In the genomic region with DNA sequence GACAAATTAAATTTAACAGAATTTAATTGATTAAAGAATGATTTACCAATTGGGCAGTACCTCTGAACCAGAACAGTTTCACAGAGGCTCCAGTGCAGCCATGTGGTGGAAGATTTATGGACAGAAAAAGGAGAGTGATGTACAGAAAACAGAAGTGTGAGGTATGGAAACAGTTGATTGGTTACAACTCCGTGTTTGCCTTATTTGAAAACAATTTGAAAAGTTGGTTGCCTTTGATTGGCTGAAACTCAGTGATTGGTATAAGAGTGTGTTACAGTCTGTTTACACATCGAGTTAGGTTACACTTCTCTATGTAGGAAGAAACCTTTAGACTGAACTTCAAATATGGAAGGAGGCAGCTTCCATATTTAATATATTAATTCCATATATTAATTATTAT, we compare ENCODE assay signal across 33 cellular contexts.
"Had no signal": no experiment of that assay in that cellular context is flagged by ENCODE, and none has a peak within 500 bp of the region (broad histone marks: within the 10 kb centered on the region; RNA-seq: fewer than 3 reads in every experiment).

No MANE protein-coding gene starts in this region.

- H3K36me3 Mint-ChIP-seq: activated naive CD8-positive, alpha-beta T cell treated with anti-CD3 and anti-CD28 coated beads, Interleukin-2, amount 10 ng/mL, durations not matched to agents 7 days and 5 days had no signal

- H3K4me3 Mint-ChIP-seq: activated CD4-positive, alpha-beta T cell treated with anti-CD3 and anti-CD28 coated beads for 36 hours; activated CD4-positive, alpha-beta T cell treated with anti-CD3 and anti-CD28 coated beads, Interleukin-2, amount 10 ng/mL, durations not matched to agents 7 days and 5 days; activated CD8-positive, alpha-beta T cell treated with anti-CD3 and anti-CD28 coated beads, Interleukin-2, amount 10 ng/mL, durations not matched to agents 7 days and 5 days; activated naive CD4-positive, alpha-beta T cell treated with anti-CD3 and anti-CD28 coated beads, Interleukin-2, amount 50 U/mL, for 24 hours; activated naive CD8-positive, alpha-beta T cell treated with anti-CD3 and anti-CD28 coated beads, Interleukin-2, amount 10 ng/mL, durations not matched to agents 7 days and 5 days; activated T-cell treated with anti-CD3 and anti-CD28 coated beads, Interleukin-2, amount 50 U/mL, for 24 hours; central memory CD8-positive, alpha-beta T cell had no signal

- DNase-seq: activated CD4-positive, alpha-beta T cell treated with anti-CD3 and anti-CD28 coated beads for 36 hours; activated CD4-positive, alpha-beta T cell treated with anti-CD3 and anti-CD28 coated beads, Interleukin-2, amount 10 ng/mL, durations not matched to agents 7 days and 5 days; activated CD4-positive, alpha-beta T cell treated with anti-CD3 and anti-CD28 coated beads, Interleukin-2, amount 50 U/mL, for 48 hours; activated CD8-positive, alpha-beta T cell treated with anti-CD3 and anti-CD28 coated beads, Interleukin-2, amount 10 ng/mL, durations not matched to agents 7 days and 5 days; activated gamma-delta T cell; activated naive CD4-positive, alpha-beta T cell treated with Interleukin-2 at 50 U/mL for 16 hours; activated naive CD8-positive, alpha-beta T cell treated with anti-CD3 and anti-CD28 coated beads, Interleukin-2, amount 10 ng/mL, durations not matched to agents 7 days and 5 days; activated T-cell treated with anti-CD3 and anti-CD28 coated beads, Interleukin-2, amount 50 U/mL, for 24 hours; amygdala; Kasumi-1; KBM-7; MG63; NCI-H1105; NCI-H1417 treated with DMSO at 0.1 percent for 48 hours; NCI-H187 treated with DMSO at 0.1 percent for 48 hours; NCI-H2081 treated with DMSO at 0.1 percent for 48 hours; NCI-H226; NCI-H446 treated with DMSO at 0.1 percent for 48 hours; NCI-H526; NCI-H748 treated with DMSO at 0.1 percent for 48 hours; NK-92 treated with Interleukin-12 subunit alpha and Interleukin-12 subunit beta, amount 100 ng/mL, for 24 hours; PC-3; Peyer's patch; RPMI8226; SHP77 treated with DMSO at 0.1 percent for 48 hours; SW 1271; T-helper 1 cell had no signal

- ATAC-seq: activated CD4-positive, alpha-beta T cell treated with anti-CD3 and anti-CD28 coated beads for 36 hours; activated CD4-positive, CD25-positive, alpha-beta regulatory T cell treated with anti-CD3 and anti-CD28 coated beads, Interleukin-2, amount 50 U/mL, for 24 hours; activated CD8-positive, alpha-beta T cell treated with anti-CD3 and anti-CD28 coated beads, Interleukin-2, amount 10 ng/mL, durations not matched to agents 7 days and 5 days; PC-3 had no signal

- H3K4me1 Mint-ChIP-seq: activated CD4-positive, alpha-beta T cell treated with anti-CD3 and anti-CD28 coated beads for 36 hours; activated CD4-positive, alpha-beta T cell treated with anti-CD3 and anti-CD28 coated beads, Interleukin-2, amount 10 ng/mL, durations not matched to agents 7 days and 5 days; activated naive CD4-positive, alpha-beta T cell treated with anti-CD3 and anti-CD28 coated beads, Interleukin-2, amount 50 U/mL, for 24 hours; activated naive CD8-positive, alpha-beta T cell treated with anti-CD3 and anti-CD28 coated beads, Interleukin-2, amount 10 ng/mL, durations not matched to agents 7 days and 5 days; central memory CD8-positive, alpha-beta T cell had no signal

- H3K9me3 ChIP-seq: ascending aorta, MG63, Peyer's patch, SJSA1 had no signal

- H3K27me3 Mint-ChIP-seq: activated CD4-positive, alpha-beta T cell treated with anti-CD3 and anti-CD28 coated beads for 36 hours; activated CD4-positive, alpha-beta T cell treated with anti-CD3 and anti-CD28 coated beads, Interleukin-2, amount 10 ng/mL, durations not matched to agents 7 days and 5 days; activated naive CD4-positive, alpha-beta T cell treated with anti-CD3 and anti-CD28 coated beads, Interleukin-2, amount 50 U/mL, for 24 hours; activated naive CD8-positive, alpha-beta T cell treated with anti-CD3 and anti-CD28 coated beads, Interleukin-2, amount 10 ng/mL, durations not matched to agents 7 days and 5 days; activated T-cell treated with anti-CD3 and anti-CD28 coated beads, Interleukin-2, amount 50 U/mL, for 24 hours; central memory CD8-positive, alpha-beta T cell had no signal

- H3K27ac Mint-ChIP-seq: activated CD4-positive, alpha-beta T cell treated with anti-CD3 and anti-CD28 coated beads for 36 hours; activated CD4-positive, alpha-beta T cell treated with anti-CD3 and anti-CD28 coated beads, Interleukin-2, amount 10 ng/mL, durations not matched to agents 7 days and 5 days; activated CD8-positive, alpha-beta T cell treated with anti-CD3 and anti-CD28 coated beads, Interleukin-2, amount 10 ng/mL, durations not matched to agents 7 days and 5 days; activated naive CD4-positive, alpha-beta T cell treated with anti-CD3 and anti-CD28 coated beads, Interleukin-2, amount 50 U/mL, for 24 hours; activated naive CD8-positive, alpha-beta T cell treated with anti-CD3 and anti-CD28 coated beads, Interleukin-2, amount 10 ng/mL, durations not matched to agents 7 days and 5 days; activated T-cell treated with anti-CD3 and anti-CD28 coated beads, Interleukin-2, amount 50 U/mL, for 24 hours; activated T-helper 2 cell treated with anti-CD3 and anti-CD28 coated beads, Interferon-gamma antibody, Interleukin-2, Interleukin-4, amounts not matched to agents 10 μg/mL and 5 μg/mL and 100 μg/mL, durations not matched to agents 14 hours and 24 hours and 36 hours had no signal
